In genomic region chr7:128909605-128910568, GRCh38 we compare ENCODE assay signal across 8 cellular contexts. TPM values are rescaled to one million over a fixed set of nuclear protein-coding genes. Genes with fewer than 3 reads are reported as not detected.
DNase-seq lines count a peak whose midpoint lies in the region; ATAC-seq and TF ChIP-seq lines count a peak whose summit lies in the region.

No MANE protein-coding gene starts in this region.

- H4K20me1 ChIP-seq in fibroblast of lung (ENCODE audit: control insufficient read depth, extremely low read depth, insufficient read depth, low read length) (no peaks in the 10 kb centered on the region), neural progenitor cell (ENCODE audit: low read depth) (no peaks in the 10 kb centered on the region)

- no peak overlapping the region for H3K27ac Mint-ChIP-seq in neural progenitor cell

- H3K9ac ChIP-seq in fibroblast of lung (ENCODE audit: insufficient read depth, low read length) (no peak overlapping the region), neural progenitor cell (no peak overlapping the region)

- H3K4me2 ChIP-seq in fibroblast of lung (ENCODE audit: extremely low read depth, insufficient read depth, low read length) (peak overlapping the region; percentile 95), neural progenitor cell (peak overlapping the region; percentile 72)

- ATAC-seq in HG03442 (IDR thresholded peaks at IDR 0.05; ENCODE audit: unreplicated experiment) (no peak), GM19452 (IDR thresholded peaks at IDR 0.05; ENCODE audit: unreplicated experiment) (no peak)

- H3K4me3 ChIP-seq in BJ (ENCODE audit: low read depth, low read length) (peak overlapping the region; percentile 39), fibroblast of lung (replicated peaks in 1 of 4; ENCODE audit: control extremely low read depth in 1 of 4, insufficient read depth in 1 of 4, low read depth in 3 of 4, low read length in 4 of 4) (peak overlapping the region; percentile 18 to 66 (median 33)), neural progenitor cell (peak overlapping the region; percentile 48)

- H3K9me3 ChIP-seq in fibroblast of lung (ENCODE audit: control insufficient read depth, insufficient read depth, low read depth, low read length) (no peaks in the 10 kb centered on the region), neural progenitor cell (ENCODE audit: low read depth) (no peaks in the 10 kb centered on the region)

- CTCF ChIA-PET in BJ (lab: Yijun Ruan, JAX): interaction anchor here (1.0 to 1.9 kb wide), 3 partner anchors 10 to 182 kb away, joined by 4 to 11 read pairs (median 5); no protein-coding TSS in a partner anchor

- H3K27me3 Mint-ChIP-seq in neural progenitor cell (ENCODE audit: insufficient read depth, low read depth): peaks cover 19% of the 10 kb centered on the region

- H3K4me1 ChIP-seq in fibroblast of lung (ENCODE audit: control insufficient read depth, extremely low read depth, insufficient read depth, low read length): no peaks in the 10 kb centered on the region
- H3K4me1 ChIP-seq in neural progenitor cell: peaks cover 29% of the 10 kb centered on the region

- H3K4me1 Mint-ChIP-seq in neural progenitor cell: peaks cover 42% of the 10 kb centered on the region

- H3K27me3 ChIP-seq in BJ (ENCODE audit: control insufficient read depth, insufficient read depth, low read length) (peaks cover 26% of the 10 kb centered on the region), fibroblast of lung (ENCODE audit: control insufficient read depth, insufficient read depth, low read length) (peaks cover 23% of the 10 kb centered on the region), neural progenitor cell (peaks cover 34% of the 10 kb centered on the region)

- POLR2A ChIA-PET in BJ (lab: Charles Lee): no interaction called here

- no peaks in the 10 kb centered on the region for H3K79me2 ChIP-seq in fibroblast of lung (ENCODE audit: control insufficient read depth, insufficient read depth, low read length)
- no peaks in the 10 kb centered on the region for H3K79me2 ChIP-seq in neural progenitor cell (ENCODE audit: low read depth)

- H3K36me3 ChIP-seq in BJ (ENCODE audit: control insufficient read depth, insufficient read depth, low read length) (no peaks in the 10 kb centered on the region), fibroblast of lung (ENCODE audit: control insufficient read depth, insufficient read depth, low read length) (no peaks in the 10 kb centered on the region), neural progenitor cell (no peaks in the 10 kb centered on the region)

- TF ChIP-seq CTCF in BJ (IDR thresholded peaks at IDR 0.05; ENCODE audit: insufficient read depth, low read depth, low read length): no peak
- TF ChIP-seq CTCF in fibroblast of lung (conservative IDR thresholded peaks at IDR 0.05 in 1 of 2, IDR thresholded peaks at IDR 0.05 in 1 of 2; ENCODE audit: low read depth in 1 of 2, low read length in 2 of 2): no peak
- no peak for TF ChIP-seq CTCF in neural progenitor cell (IDR thresholded peaks at IDR 0.05)

- H3K27ac ChIP-seq in fibroblast of lung (ENCODE audit: insufficient read depth, low read length): no peak overlapping the region
- no peak overlapping the region for H3K27ac ChIP-seq in neural progenitor cell

- peak overlapping the region; percentile 78 for H3K4me3 Mint-ChIP-seq in neural progenitor cell

- H2AFZ ChIP-seq in fibroblast of lung (ENCODE audit: low read length) (peak overlapping the region; percentile 63), neural progenitor cell (replicated peaks) (peak overlapping the region; percentile 93)

- H3F3A ChIP-seq in neural progenitor cell (ENCODE audit: low read depth): peaks cover 33% of the 10 kb centered on the region

- H3K9me3 Mint-ChIP-seq in neural progenitor cell: no peaks in the 10 kb centered on the region

- H3K36me3 Mint-ChIP-seq in neural progenitor cell: no peaks in the 10 kb centered on the region

- DNase-seq in BJ (ENCODE audit: low read depth) (no peak), NCI-H526 treated with DMSO at 0.1 percent for 48 hours (lab: John Stamatoyannopoulos, UW) (peak; percentile 38), fibroblast of lung (ENCODE audit: low read depth in 2 of 2) (peak; percentile 42 to 66), neural progenitor cell (ENCODE audit: low spot score) (peak; percentile 70), NCI-H1105 treated with DMSO at 0.1 percent for 48 hours (lab: John Stamatoyannopoulos, UW) (no peak), NCI-H2081 (lab: John Stamatoyannopoulos, UW) (no peak)

RNA-seq across cellular contexts. Expression of gene KCP, which starts 0.6 kb away (rescaled TPM):
- polyA plus RNA-seq in BJ (2011; rRNA removed) (0.02 TPM in 1 of 2 replicates, not detected in the other), fibroblast of lung (0.08 TPM in 1 of 2 replicates, not detected in the other)
- not detected in 2 replicates for polyA minus RNA-seq in BJ (2011; rRNA and poly(A)+ RNA removed)
- total RNA-seq in fibroblast of lung (0.50 and 0.77 TPM in 2 replicates), neural progenitor cell (ENCODE audit: low replicate concordance) (0.06 and 3.5 TPM in 2 replicates)
- 0.09 TPM in 1 of 2 replicates, not detected in the other for polyA plus RNA-seq in fibroblast of lung (2012)
- 0.20 TPM in 1 of 2 replicates, not detected in the other for polyA minus RNA-seq in fibroblast of lung (ENCODE audit: low replicate concordance)

RNA-seq across cellular contexts. Expression of gene IRF5, which starts 27.8 kb away (rescaled TPM):
- polyA plus RNA-seq in BJ (2011; rRNA removed) (0.26 and 0.36 TPM in 2 replicates), fibroblast of lung (0.06 TPM in 1 of 2 replicates, not detected in the other)
- polyA minus RNA-seq in BJ (2011; rRNA and poly(A)+ RNA removed): 0.28 and 0.46 TPM in 2 replicates
- total RNA-seq in fibroblast of lung (0.33 TPM in 1 of 2 replicates, not detected in the other), neural progenitor cell (ENCODE audit: low replicate concordance) (0.22 and 0.28 TPM in 2 replicates)
- polyA plus RNA-seq in fibroblast of lung (2012): not detected in 2 replicates
- 1.8 TPM in 1 of 2 replicates, not detected in the other for polyA minus RNA-seq in fibroblast of lung (ENCODE audit: low replicate concordance)

RNA-seq across cellular contexts. Expression of gene ATP6V1F, which starts 47.2 kb away (rescaled TPM):
- polyA plus RNA-seq in BJ (2011; rRNA removed) (192 and 198 TPM in 2 replicates), fibroblast of lung (167 and 243 TPM in 2 replicates)
- polyA minus RNA-seq in BJ (2011; rRNA and poly(A)+ RNA removed): 38.3 and 44.2 TPM in 2 replicates
- total RNA-seq in fibroblast of lung (124 and 128 TPM in 2 replicates), neural progenitor cell (ENCODE audit: low replicate concordance) (61.4 and 81.8 TPM in 2 replicates)
- polyA plus RNA-seq in fibroblast of lung (2012): 265 and 296 TPM in 2 replicates
- polyA minus RNA-seq in fibroblast of lung (ENCODE audit: low replicate concordance): 67.5 and 82.7 TPM in 2 replicates

Comparison
In these comparisons a context has a peak if more than half of its experiments do, and no peak if none do; other contexts are left out.
1. DNase-seq: peak in NCI-H526 treated with DMSO at 0.1 percent for 48 hours (single experiment), fibroblast of lung (2 of 2) and neural progenitor cell (single experiment); none in BJ (single experiment), NCI-H1105 treated with DMSO at 0.1 percent for 48 hours (single experiment) and NCI-H2081 (0 of 2).
2. Peak in every context shown above with its lines, with median percentiles within 50 percentile points of each other: H3K4me3 ChIP-seq.